Comparison of ENCODE assay signal across 12 cellular contexts in genomic region chr5:80516826-80517225, GRCh38. TPM values are rescaled to one million over a fixed set of nuclear protein-coding genes. Genes with fewer than 3 reads are reported as not detected.
DNase-seq lines count a peak whose midpoint lies in the region; ATAC-seq and TF ChIP-seq lines count a peak whose summit lies in the region.
"Had no signal": no experiment of that assay in that cellular context is flagged by ENCODE, and none has a peak within 500 bp of the region (broad histone marks: within the 10 kb centered on the region; RNA-seq: fewer than 3 reads in every experiment).

No MANE protein-coding gene starts in this region.

- no peak for TF ChIP-seq CTCF in prostate gland (IDR thresholded peaks at IDR 0.05)

- no peak for TF ChIP-seq POLR2A in prostate gland (IDR thresholded peaks at IDR 0.05)

- WGBS in prostate gland, result 67% methylated on average over 4 of the region's 4 CpGs

- H3K4me1 Mint-ChIP-seq in activated T-cell treated with anti-CD3 and anti-CD28 coated beads, Interleukin-2, amount 50 U/mL, for 4 hours (ENCODE audit: low read depth), result no peaks in the 10 kb centered on the region
- H3K4me1 Mint-ChIP-seq in activated T-cell treated with anti-CD3 and anti-CD28 coated beads, Interleukin-2, amount 50 U/mL, for 24 hours (ENCODE audit: low read depth), result peaks cover 4% of the 10 kb centered on the region
- H3K4me1 Mint-ChIP-seq: CD8-positive, alpha-beta memory T cell had no signal

- no peaks in the 10 kb centered on the region for H3K9me3 Mint-ChIP-seq in activated T-cell treated with anti-CD3 and anti-CD28 coated beads, Interleukin-2, amount 50 U/mL, for 4 hours
- H3K9me3 Mint-ChIP-seq in activated T-cell treated with anti-CD3 and anti-CD28 coated beads, Interleukin-2, amount 50 U/mL, for 24 hours, result no peaks in the 10 kb centered on the region
- H3K9me3 Mint-ChIP-seq: CD8-positive, alpha-beta memory T cell had no signal

- H3K27me3 Mint-ChIP-seq in activated T-cell treated with anti-CD3 and anti-CD28 coated beads, Interleukin-2, amount 50 U/mL, for 4 hours (ENCODE audit: low read depth), result no peaks in the 10 kb centered on the region
- H3K27me3 Mint-ChIP-seq in activated T-cell treated with anti-CD3 and anti-CD28 coated beads, Interleukin-2, amount 50 U/mL, for 24 hours, result no peaks in the 10 kb centered on the region
- H3K27me3 Mint-ChIP-seq: CD8-positive, alpha-beta memory T cell had no signal

- intact Hi-C loops in prostate gland (cut with DNase I), result no loop called here

- no peak overlapping the region for H3K27ac Mint-ChIP-seq in activated T-cell treated with anti-CD3 and anti-CD28 coated beads, Interleukin-2, amount 50 U/mL, for 24 hours
- H3K27ac Mint-ChIP-seq: CD8-positive, alpha-beta memory T cell had no signal

- no peak for DNase-seq in activated T-cell treated with anti-CD3 and anti-CD28 coated beads, Interleukin-2, amount 50 U/mL, for 4 hours
- DNase-seq in activated T-cell treated with anti-CD3 and anti-CD28 coated beads, Interleukin-2, amount 50 U/mL, for 24 hours, result no peak
- DNase-seq in LHCN-M2 (ENCODE audit: low read depth), result peak; percentile 94
- peak; percentile 77 for DNase-seq in epithelial cell of prostate (ENCODE audit: low read depth, low spot score)
- peak; percentile 8 to 20 for DNase-seq in stimulated activated CD8-positive, alpha-beta memory T cell treated with anti-CD3 and anti-CD28 coated beads, Interleukin-7, amount 100 ng/mL, for 48 hours (ENCODE audit: extremely low read depth in 1 of 2, low read depth in 1 of 2)
- no peak for DNase-seq in MV-4-11 (lab: John Stamatoyannopoulos, UW)
- DNase-seq in prostate gland (ENCODE audit: low spot score), result no peak
- DNase-seq in NCI-H146 (lab: John Stamatoyannopoulos, UW), result no peak
- DNase-seq: CD8-positive, alpha-beta memory T cell; transverse colon had no signal

- no peaks in the 10 kb centered on the region for H3K27me3 ChIP-seq in prostate gland (replicated peaks; ENCODE audit: insufficient read depth)
- H3K27me3 ChIP-seq: right atrium auricular region, transverse colon had no signal

- ATAC-seq in activated T-cell treated with anti-CD3 and anti-CD28 coated beads, Interleukin-2, amount 50 U/mL, for 4 hours, result peak; percentile 55 to 66

- no peak overlapping the region for H3K4me3 Mint-ChIP-seq in activated T-cell treated with anti-CD3 and anti-CD28 coated beads, Interleukin-2, amount 50 U/mL, for 4 hours
- H3K4me3 Mint-ChIP-seq in activated T-cell treated with anti-CD3 and anti-CD28 coated beads, Interleukin-2, amount 50 U/mL, for 24 hours, result no peak overlapping the region
- H3K4me3 Mint-ChIP-seq: CD8-positive, alpha-beta memory T cell had no signal

- no peaks in the 10 kb centered on the region for H3K36me3 Mint-ChIP-seq in activated T-cell treated with anti-CD3 and anti-CD28 coated beads, Interleukin-2, amount 50 U/mL, for 4 hours (ENCODE audit: insufficient read depth)
- no peaks in the 10 kb centered on the region for H3K36me3 Mint-ChIP-seq in activated T-cell treated with anti-CD3 and anti-CD28 coated beads, Interleukin-2, amount 50 U/mL, for 24 hours (ENCODE audit: low read depth)
- H3K36me3 Mint-ChIP-seq: CD8-positive, alpha-beta memory T cell had no signal

- H3K27ac ChIP-seq in epithelial cell of prostate, result no peak overlapping the region
- no peak overlapping the region for H3K27ac ChIP-seq in prostate gland
- H3K27ac ChIP-seq: KMS-11, right atrium auricular region, transverse colon had no signal

- H3K4me1 ChIP-seq in prostate gland (replicated peaks), result no peaks in the 10 kb centered on the region
- H3K4me1 ChIP-seq: right atrium auricular region, transverse colon had no signal

- no peaks in the 10 kb centered on the region for H3K36me3 ChIP-seq in prostate gland
- H3K36me3 ChIP-seq: right atrium auricular region, transverse colon had no signal

- no peaks in the 10 kb centered on the region for H3K9me3 ChIP-seq in prostate gland
- H3K9me3 ChIP-seq: right atrium auricular region, transverse colon had no signal

- H3K4me3 ChIP-seq in prostate gland, result no peak overlapping the region
- H3K4me3 ChIP-seq: right atrium auricular region, transverse colon had no signal

RNA-seq across cellular contexts. Expression of gene FAM151B, which starts 28.9 kb away (rescaled TPM):
- under 1 TPM; 0.40 to 0.54 (median 0.45) TPM for total RNA-seq in activated T-cell treated with anti-CD3 and anti-CD28 coated beads, Interleukin-2, amount 50 U/mL, for 4 hours
- total RNA-seq in LHCN-M2 (2014; rRNA removed), result 3.0 and 3.1 TPM in 2 replicates
- polyA plus RNA-seq in LHCN-M2 (2012), result 1.5 TPM
- 1 to 10 TPM; 3.2 to 3.3 TPM for total RNA-seq in prostate gland
- polyA plus RNA-seq: CD8-positive, alpha-beta memory T cell had no signal

RNA-seq across cellular contexts. Expression of gene ANKRD34B, which starts 53.3 kb away (rescaled TPM):
- total RNA-seq in activated T-cell treated with anti-CD3 and anti-CD28 coated beads, Interleukin-2, amount 50 U/mL, for 4 hours, result not detected
- total RNA-seq in LHCN-M2 (2014; rRNA removed) (not detected in 2 replicates), prostate gland (under 1 TPM in 1 of 2 donors, not detected in 1; 0.18 TPM)
- polyA plus RNA-seq in LHCN-M2 (2012), result not detected
- total RNA-seq: CD8-positive, alpha-beta memory T cell; right atrium auricular region; transverse colon had no signal
- polyA plus RNA-seq: CD8-positive, alpha-beta memory T cell had no signal

Comparison
In these comparisons a context has a peak if more than half of its experiments do, and no peak if none do; other contexts are left out.
1. DNase-seq: peak in LHCN-M2 (single experiment), epithelial cell of prostate (single experiment) and stimulated activated CD8-positive, alpha-beta memory T cell treated with anti-CD3 and anti-CD28 coated beads, Interleukin-7, amount 100 ng/mL, for 48 hours (2 of 2); none in activated T-cell treated with anti-CD3 and anti-CD28 coated beads, Interleukin-2, amount 50 U/mL, for 4 hours (single experiment), activated T-cell treated with anti-CD3 and anti-CD28 coated beads, Interleukin-2, amount 50 U/mL, for 24 hours (single experiment), MV-4-11 (single experiment), prostate gland (single experiment) and NCI-H146 (single experiment).